In genomic region chr12:49582840-49583239, GRCh38 we compare ENCODE assay signal across 25 cellular contexts. TPM values are rescaled to one million over a fixed set of nuclear protein-coding genes. Genes with fewer than 3 reads are reported as not detected.
DNase-seq lines count a peak whose midpoint lies in the region; ATAC-seq and TF ChIP-seq lines count a peak whose summit lies in the region.
"Had no signal": no experiment of that assay in that cellular context is flagged by ENCODE, and none has a peak within 500 bp of the region (broad histone marks: within the 10 kb centered on the region; RNA-seq: fewer than 3 reads in every experiment).

No MANE protein-coding gene starts in this region.

- H3K36me3 ChIP-seq in left ventricle myocardium inferior: no peaks in the 10 kb centered on the region
- H3K36me3 ChIP-seq: uterus had no signal

- H3K27ac ChIP-seq in left ventricle myocardium inferior (replicated peaks): peak overlapping the region; percentile 67
- H3K27ac ChIP-seq: parathyroid adenoma had no signal

- intact Hi-C loops in left ventricle myocardium inferior (cut with micrococcal nuclease): no loop called here

- DNase-seq in AG10803 (ENCODE audit: low read depth) (peak; percentile 24), choroid plexus epithelial cell (ENCODE audit: low read depth) (peak; percentile 78), left ventricle myocardium inferior (no peak), osteocyte (ENCODE audit: extremely low spot score, unreplicated experiment) (no peak), AG08396 (ENCODE audit: low spot score) (no peak), NCI-H1048 (lab: John Stamatoyannopoulos, UW) (no peak), T-helper 17 cell (no peak), dedifferentiated amniotic fluid mesenchymal stem cell (ENCODE audit: extremely low spot score) (no peak)
- DNase-seq: activated CD4-positive, alpha-beta T cell treated with anti-CD3 and anti-CD28 coated beads, Interleukin-2, amount 10 ng/mL, durations not matched to agents 7 days and 5 days; activated naive CD4-positive, alpha-beta T cell treated with anti-CD3 and anti-CD28 coated beads for 36 hours; activated T-cell treated with anti-CD3 and anti-CD28 coated beads for 4 hours; CD4-positive, alpha-beta memory T cell; cortex of kidney; DND-41; HCEC 1CT; mammary epithelial cell; naive thymus-derived CD8-positive, alpha-beta T cell; NCI-H1105; NCI-H2081; NCI-H510A treated with DMSO at 0.1 percent for 48 hours; stimulated activated CD4-positive, alpha-beta T cell treated with anti-CD3 and anti-CD28 coated beads, Interleukin-4, amount 100 ng/mL, for 24 hours; uterus had no signal

- H3K4me3 ChIP-seq in AG10803 (ENCODE audit: low read length) (no peak overlapping the region), choroid plexus epithelial cell (ENCODE audit: low read depth, low read length) (no peak overlapping the region), left ventricle myocardium inferior (no peak overlapping the region)
- H3K4me3 ChIP-seq: smooth muscle cell, uterus had no signal

- H3K36me3 Mint-ChIP-seq in osteocyte (ENCODE audit: unreplicated experiment) (peaks cover 2% of the 10 kb centered on the region), T-helper 17 cell (ENCODE audit: low read depth) (peaks cover 5% of the 10 kb centered on the region)

- H3K9me3 Mint-ChIP-seq in osteocyte (ENCODE audit: unreplicated experiment): no peaks in the 10 kb centered on the region
- H3K9me3 Mint-ChIP-seq: activated CD4-positive, alpha-beta T cell treated with anti-CD3 and anti-CD28 coated beads, Interleukin-2, amount 10 ng/mL, durations not matched to agents 7 days and 5 days; activated naive CD4-positive, alpha-beta T cell treated with anti-CD3 and anti-CD28 coated beads for 36 hours; CD4-positive, alpha-beta memory T cell; naive thymus-derived CD8-positive, alpha-beta T cell had no signal

- no peaks in the 10 kb centered on the region for H3K27me3 Mint-ChIP-seq in osteocyte (ENCODE audit: unreplicated experiment)
- H3K27me3 Mint-ChIP-seq in T-helper 17 cell: no peaks in the 10 kb centered on the region
- H3K27me3 Mint-ChIP-seq: activated CD4-positive, alpha-beta T cell treated with anti-CD3 and anti-CD28 coated beads, Interleukin-2, amount 10 ng/mL, durations not matched to agents 7 days and 5 days; CD4-positive, alpha-beta memory T cell; naive thymus-derived CD8-positive, alpha-beta T cell had no signal

- H3K4me1 Mint-ChIP-seq in osteocyte (ENCODE audit: unreplicated experiment) (peaks cover 47% of the 10 kb centered on the region), T-helper 17 cell (peaks cover 16% of the 10 kb centered on the region)

- peak overlapping the region; percentile 67 for H3K27ac Mint-ChIP-seq in osteocyte (ENCODE audit: unreplicated experiment)
- no peak overlapping the region for H3K27ac Mint-ChIP-seq in T-helper 17 cell
- H3K27ac Mint-ChIP-seq: activated CD4-positive, alpha-beta T cell treated with anti-CD3 and anti-CD28 coated beads, Interleukin-2, amount 10 ng/mL, durations not matched to agents 7 days and 5 days; activated naive CD4-positive, alpha-beta T cell treated with anti-CD3 and anti-CD28 coated beads for 36 hours; naive thymus-derived CD8-positive, alpha-beta T cell had no signal

- H3K9me3 ChIP-seq in left ventricle myocardium inferior (replicated peaks): no peaks in the 10 kb centered on the region
- no peaks in the 10 kb centered on the region for H3K9me3 ChIP-seq in T-helper 17 cell (ENCODE audit: control insufficient read depth, low read length, poor library complexity, severe bottlenecking)
- H3K9me3 ChIP-seq: uterus had no signal

- H3K27me3 ChIP-seq in left ventricle myocardium inferior (ENCODE audit: low read depth): no peaks in the 10 kb centered on the region
- H3K27me3 ChIP-seq: uterus had no signal

- TF ChIP-seq CTCF in AG10803 (conservative IDR thresholded peaks at IDR 0.05; ENCODE audit: low read length): no peak
- TF ChIP-seq CTCF in choroid plexus epithelial cell (conservative IDR thresholded peaks at IDR 0.05; ENCODE audit: low read depth, low read length): no peak
- no peak for TF ChIP-seq CTCF in left ventricle myocardium inferior (IDR thresholded peaks at IDR 0.05; ENCODE audit: borderline replicate concordance)
- no peak for TF ChIP-seq CTCF in osteocyte (IDR thresholded peaks at IDR 0.05)

- H3K4me3 Mint-ChIP-seq in osteocyte (ENCODE audit: unreplicated experiment) (no peak overlapping the region), T-helper 17 cell (no peak overlapping the region)
- H3K4me3 Mint-ChIP-seq: activated CD4-positive, alpha-beta T cell treated with anti-CD3 and anti-CD28 coated beads, Interleukin-2, amount 10 ng/mL, durations not matched to agents 7 days and 5 days; activated naive CD4-positive, alpha-beta T cell treated with anti-CD3 and anti-CD28 coated beads for 36 hours; CD4-positive, alpha-beta memory T cell; naive thymus-derived CD8-positive, alpha-beta T cell had no signal

- no peak for ATAC-seq in T-helper 17 cell
- ATAC-seq: naive thymus-derived CD8-positive, alpha-beta T cell had no signal

- peaks cover 54% of the 10 kb centered on the region for H3K4me1 ChIP-seq in left ventricle myocardium inferior
- H3K4me1 ChIP-seq: uterus had no signal

RNA-seq across cellular contexts. Expression of gene MCRS1, which starts 14.9 kb away (rescaled TPM):
- total RNA-seq in left ventricle myocardium inferior (97.9 TPM), osteocyte (61.6 and 69.3 TPM in 2 replicates), T-helper 17 cell (10 to 100 TPM; 78.0 to 92.2 TPM)

RNA-seq across cellular contexts. Expression of gene FAM186B, which starts 22.6 kb away (rescaled TPM):
- total RNA-seq in left ventricle myocardium inferior (0.33 TPM), osteocyte (0.30 and 0.50 TPM in 2 replicates), T-helper 17 cell (under 1 TPM; 0.37 to 0.39 TPM)

RNA-seq across cellular contexts. Expression of gene PRPF40B, which starts 40.5 kb away (rescaled TPM):
- total RNA-seq in left ventricle myocardium inferior (22.0 TPM), osteocyte (25.6 and 28.9 TPM in 2 replicates), T-helper 17 cell (1 to 10 TPM; 5.6 to 7.1 TPM)

RNA-seq across cellular contexts. Expression of gene KCNH3, which starts 44.0 kb away (rescaled TPM):
- total RNA-seq in left ventricle myocardium inferior (0.41 TPM), osteocyte (0.35 TPM in 1 of 2 replicates, not detected in the other), T-helper 17 cell (1 to 10 TPM; 2.7 to 3.1 TPM)
- total RNA-seq: subcutaneous adipose tissue had no signal

Comparison
In these comparisons a context has a peak if more than half of its experiments do, and no peak if none do; other contexts are left out.
1. DNase-seq: peak in AG10803 (single experiment) and choroid plexus epithelial cell (single experiment); none in left ventricle myocardium inferior (single experiment), osteocyte (single experiment), AG08396 (single experiment), NCI-H1048 (single experiment), T-helper 17 cell (0 of 3) and dedifferentiated amniotic fluid mesenchymal stem cell (single experiment).